Comparison of ENCODE assay signal across 1 cellular context in the genomic region with DNA sequence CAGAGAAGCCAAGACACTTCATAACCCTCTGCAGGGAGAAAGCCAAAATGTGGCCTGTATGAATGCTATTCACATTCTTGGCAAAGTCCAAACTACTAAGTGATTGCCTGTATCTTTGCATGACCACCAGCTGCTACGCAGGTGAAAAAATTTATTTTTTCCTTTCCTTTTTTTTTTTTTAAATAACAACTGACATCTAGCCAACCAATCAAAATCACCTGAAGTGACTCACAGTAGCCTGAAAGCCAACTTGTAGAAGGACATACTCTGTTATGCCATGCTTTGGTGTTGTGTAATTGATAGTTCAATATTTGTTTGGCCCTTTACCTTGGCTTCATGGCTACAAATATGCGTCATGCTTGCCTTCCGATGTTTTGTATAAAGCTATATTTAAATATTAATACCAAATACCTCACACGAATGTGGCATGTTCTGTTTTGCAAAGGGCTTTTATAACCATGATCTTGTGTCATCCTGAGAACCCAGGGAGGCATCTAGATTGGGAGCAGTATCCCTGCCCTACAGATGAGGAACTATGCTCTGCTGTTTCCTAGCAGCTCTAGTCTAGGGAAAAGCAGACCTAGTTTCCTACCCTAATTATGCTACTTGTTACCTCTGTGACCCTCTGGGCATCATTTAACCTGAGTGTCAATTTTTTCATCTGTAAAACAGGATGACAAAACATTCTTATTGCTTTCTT.
TF ChIP-seq lines count a peak whose summit lies in the region.

No MANE protein-coding gene starts in this region.

TF ChIP-seq in HepG2, 621 proteins besides CTCF, POLR2A, EP300 and RAD21 (continued from another document and continues in another):
- TF ChIP-seq, protein P1, sequence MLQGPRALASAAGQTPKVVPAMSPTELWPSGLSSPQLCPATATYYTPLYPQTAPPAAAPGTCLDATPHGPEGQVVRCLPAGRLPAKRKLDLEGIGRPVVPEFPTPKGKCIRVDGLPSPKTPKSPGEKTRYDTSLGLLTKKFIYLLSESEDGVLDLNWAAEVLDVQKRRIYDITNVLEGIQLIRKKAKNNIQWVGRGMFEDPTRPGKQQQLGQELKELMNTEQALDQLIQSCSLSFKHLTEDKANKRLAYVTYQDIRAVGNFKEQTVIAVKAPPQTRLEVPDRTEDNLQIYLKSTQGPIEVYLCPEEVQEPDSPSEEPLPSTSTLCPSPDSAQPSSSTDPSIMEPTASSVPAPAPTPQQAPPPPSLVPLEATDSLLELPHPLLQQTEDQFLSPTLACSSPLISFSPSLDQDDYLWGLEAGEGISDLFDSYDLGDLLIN (CRISPR knock-in tag; IDR thresholded peaks at IDR 0.05; ENCODE audit: borderline replicate concordance): no peak
- TF ChIP-seq SNAI1 (CRISPR knock-in tag; IDR thresholded peaks at IDR 0.05; ENCODE audit: borderline replicate concordance) (no peak), TAF15 (IDR thresholded peaks at IDR 0.05; ENCODE audit: low read depth, low read length, poor library complexity, severe bottlenecking) (no peak), ZFYVE20 (CRISPR knock-in tag; IDR thresholded peaks at IDR 0.05; ENCODE audit: borderline replicate concordance, low read depth) (no peak), ARNTL (CRISPR knock-in tag; IDR thresholded peaks at IDR 0.05) (peak; percentile 56; the same call in 1 of the 2 replicates), ZFP36L1 (CRISPR knock-in tag; IDR thresholded peaks at IDR 0.05) (no peak; the same call in 1 of the 2 replicates), ZNF552 (CRISPR knock-in tag; IDR thresholded peaks at IDR 0.05; ENCODE audit: borderline replicate concordance) (no peak), ZNF292 (CRISPR knock-in tag; IDR thresholded peaks at IDR 0.05; ENCODE audit: borderline replicate concordance, low read depth) (peak; percentile 14; the same call in 1 of the 2 replicates), ETV5 (CRISPR knock-in tag; IDR thresholded peaks at IDR 0.05; ENCODE audit: borderline replicate concordance) (peak; percentile 66; the same call in 1 of the 2 replicates), HMG20A (CRISPR knock-in tag; IDR thresholded peaks at IDR 0.05; ENCODE audit: borderline replicate concordance) (peak; percentile 87; the same call in 1 of the 2 replicates), ZNF235 (CRISPR knock-in tag; IDR thresholded peaks at IDR 0.05; ENCODE audit: borderline replicate concordance) (no peak), EZH2 (conservative IDR thresholded peaks at IDR 0.05; ENCODE audit: low read depth, low read length) (no peak), TBP (CRISPR knock-in tag; IDR thresholded peaks at IDR 0.05) (no peak), ZNF335 (CRISPR knock-in tag; IDR thresholded peaks at IDR 0.05) (no peak), RXRA (CRISPR knock-in tag; IDR thresholded peaks at IDR 0.05) (no peak; the same call in 1 of the 2 replicates), NKX3-1 (CRISPR knock-in tag; IDR thresholded peaks at IDR 0.05) (no peak), ARNT2 (CRISPR knock-in tag; IDR thresholded peaks at IDR 0.05; ENCODE audit: low read depth) (no peak), ZNF790 (CRISPR knock-in tag; IDR thresholded peaks at IDR 0.05; ENCODE audit: borderline replicate concordance) (no peak), ZNF883 (CRISPR knock-in tag; IDR thresholded peaks at IDR 0.05; ENCODE audit: not compliant biosample characterization) (no peak), MTA1 (CRISPR knock-in tag; IDR thresholded peaks at IDR 0.05; ENCODE audit: borderline replicate concordance) (no peak), ZFP36L2 (CRISPR knock-in tag; IDR thresholded peaks at IDR 0.05) (no peak), ZNF225 (CRISPR knock-in tag; IDR thresholded peaks at IDR 0.05) (no peak), HMGA1 (CRISPR knock-in tag; conservative IDR thresholded peaks at IDR 0.05) (no peak), SMAD9 (CRISPR knock-in tag; IDR thresholded peaks at IDR 0.05) (no peak), SMAD3 (CRISPR knock-in tag; IDR thresholded peaks at IDR 0.05) (no peak), SOX13 (IDR thresholded peaks at IDR 0.05) (no peak), SOX13 (CRISPR knock-in tag; conservative IDR thresholded peaks at IDR 0.05 in 1 of 2, IDR thresholded peaks at IDR 0.05 in 1 of 2) (peak in 1 of 2 experiments; percentile 81; a peak in 2 of 4 replicates), GTF2F1 (IDR thresholded peaks at IDR 0.05; ENCODE audit: low read length) (no peak), ZIK1 (CRISPR knock-in tag; IDR thresholded peaks at IDR 0.05; ENCODE audit: borderline replicate concordance, low read depth) (no peak), ZNF296 (CRISPR knock-in tag; conservative IDR thresholded peaks at IDR 0.05) (no peak), POLR2AphosphoS2 (IDR thresholded peaks at IDR 0.05; ENCODE audit: low read depth, low read length) (no peak), ZNF572 (CRISPR knock-in tag; IDR thresholded peaks at IDR 0.05) (no peak), NR2F6 (IDR thresholded peaks at IDR 0.05) (peak; percentile 75), NR2F6 (CRISPR knock-in tag; IDR thresholded peaks at IDR 0.05) (peak; percentile 85), REL (CRISPR knock-in tag; conservative IDR thresholded peaks at IDR 0.05) (no peak), ZNF496 (CRISPR knock-in tag; IDR thresholded peaks at IDR 0.05; ENCODE audit: insufficient replicate concordance) (no peak), PLRG1 (conservative IDR thresholded peaks at IDR 0.05) (no peak), PITX1 (CRISPR knock-in tag; IDR thresholded peaks at IDR 0.05) (no peak), ZBTB21 (CRISPR knock-in tag; IDR thresholded peaks at IDR 0.05) (0 out of 2 replicates have a peak, but pooled peaks have one; percentile 43), ZFP82 (CRISPR knock-in tag; IDR thresholded peaks at IDR 0.05; ENCODE audit: borderline replicate concordance) (no peak), RORA (CRISPR knock-in tag; IDR thresholded peaks at IDR 0.05) (no peak), DPF2 (CRISPR knock-in tag; IDR thresholded peaks at IDR 0.05; ENCODE audit: borderline replicate concordance, low read depth) (peak; percentile 56; the same call in 1 of the 2 replicates), ZNF124 (CRISPR knock-in tag; IDR thresholded peaks at IDR 0.05) (no peak), KLF9 (CRISPR knock-in tag; IDR thresholded peaks at IDR 0.05; ENCODE audit: low read depth) (no peak), ARNT (IDR thresholded peaks at IDR 0.05) (no peak), ZFP37 (CRISPR knock-in tag; IDR thresholded peaks at IDR 0.05; ENCODE audit: borderline replicate concordance) (no peak), RARG (CRISPR knock-in tag; IDR thresholded peaks at IDR 0.05; ENCODE audit: low read depth) (no peak), ZBTB20 (CRISPR knock-in tag; IDR thresholded peaks at IDR 0.05; ENCODE audit: borderline replicate concordance, low read depth) (peak; percentile 53; the same call in 1 of the 2 replicates), IKZF1 (IDR thresholded peaks at IDR 0.05) (no peak), TP53 (CRISPR knock-in tag; conservative IDR thresholded peaks at IDR 0.05) (no peak), ZNF614 (CRISPR knock-in tag; IDR thresholded peaks at IDR 0.05; ENCODE audit: borderline replicate concordance) (no peak), ZBTB7B (CRISPR knock-in tag; IDR thresholded peaks at IDR 0.05) (no peak; the same call in 1 of the 2 replicates), ARHGAP35 (CRISPR knock-in tag; IDR thresholded peaks at IDR 0.05; ENCODE audit: borderline replicate concordance) (no peak), SKI (IDR thresholded peaks at IDR 0.05; ENCODE audit: partially characterized antibody) (peak; percentile 48), NFIB (CRISPR knock-in tag; IDR thresholded peaks at IDR 0.05; ENCODE audit: borderline replicate concordance) (no peak), U2AF2 (IDR thresholded peaks at IDR 0.05; ENCODE audit: low read depth, low read length) (no peak), SIX1 (CRISPR knock-in tag; IDR thresholded peaks at IDR 0.05; ENCODE audit: borderline replicate concordance) (no peak; the same call in 1 of the 2 replicates), ZNF747 (CRISPR knock-in tag; IDR thresholded peaks at IDR 0.05; ENCODE audit: borderline replicate concordance) (no peak), POLR2AphosphoS5 (IDR thresholded peaks at IDR 0.05; ENCODE audit: low read depth, low read length) (no peak)
- TF ChIP-seq, protein P2, sequence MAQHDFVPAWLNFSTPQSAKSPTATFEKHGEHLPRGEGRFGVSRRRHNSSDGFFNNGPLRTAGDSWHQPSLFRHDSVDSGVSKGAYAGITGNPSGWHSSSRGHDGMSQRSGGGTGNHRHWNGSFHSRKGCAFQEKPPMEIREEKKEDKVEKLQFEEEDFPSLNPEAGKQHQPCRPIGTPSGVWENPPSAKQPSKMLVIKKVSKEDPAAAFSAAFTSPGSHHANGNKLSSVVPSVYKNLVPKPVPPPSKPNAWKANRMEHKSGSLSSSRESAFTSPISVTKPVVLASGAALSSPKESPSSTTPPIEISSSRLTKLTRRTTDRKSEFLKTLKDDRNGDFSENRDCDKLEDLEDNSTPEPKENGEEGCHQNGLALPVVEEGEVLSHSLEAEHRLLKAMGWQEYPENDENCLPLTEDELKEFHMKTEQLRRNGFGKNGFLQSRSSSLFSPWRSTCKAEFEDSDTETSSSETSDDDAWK (CRISPR knock-in tag; IDR thresholded peaks at IDR 0.05): no peak
- TF ChIP-seq, protein P3, sequence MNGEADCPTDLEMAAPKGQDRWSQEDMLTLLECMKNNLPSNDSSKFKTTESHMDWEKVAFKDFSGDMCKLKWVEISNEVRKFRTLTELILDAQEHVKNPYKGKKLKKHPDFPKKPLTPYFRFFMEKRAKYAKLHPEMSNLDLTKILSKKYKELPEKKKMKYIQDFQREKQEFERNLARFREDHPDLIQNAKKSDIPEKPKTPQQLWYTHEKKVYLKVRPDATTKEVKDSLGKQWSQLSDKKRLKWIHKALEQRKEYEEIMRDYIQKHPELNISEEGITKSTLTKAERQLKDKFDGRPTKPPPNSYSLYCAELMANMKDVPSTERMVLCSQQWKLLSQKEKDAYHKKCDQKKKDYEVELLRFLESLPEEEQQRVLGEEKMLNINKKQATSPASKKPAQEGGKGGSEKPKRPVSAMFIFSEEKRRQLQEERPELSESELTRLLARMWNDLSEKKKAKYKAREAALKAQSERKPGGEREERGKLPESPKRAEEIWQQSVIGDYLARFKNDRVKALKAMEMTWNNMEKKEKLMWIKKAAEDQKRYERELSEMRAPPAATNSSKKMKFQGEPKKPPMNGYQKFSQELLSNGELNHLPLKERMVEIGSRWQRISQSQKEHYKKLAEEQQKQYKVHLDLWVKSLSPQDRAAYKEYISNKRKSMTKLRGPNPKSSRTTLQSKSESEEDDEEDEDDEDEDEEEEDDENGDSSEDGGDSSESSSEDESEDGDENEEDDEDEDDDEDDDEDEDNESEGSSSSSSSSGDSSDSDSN (CRISPR knock-in tag; IDR thresholded peaks at IDR 0.05): no peak
- TF ChIP-seq, protein P4, sequence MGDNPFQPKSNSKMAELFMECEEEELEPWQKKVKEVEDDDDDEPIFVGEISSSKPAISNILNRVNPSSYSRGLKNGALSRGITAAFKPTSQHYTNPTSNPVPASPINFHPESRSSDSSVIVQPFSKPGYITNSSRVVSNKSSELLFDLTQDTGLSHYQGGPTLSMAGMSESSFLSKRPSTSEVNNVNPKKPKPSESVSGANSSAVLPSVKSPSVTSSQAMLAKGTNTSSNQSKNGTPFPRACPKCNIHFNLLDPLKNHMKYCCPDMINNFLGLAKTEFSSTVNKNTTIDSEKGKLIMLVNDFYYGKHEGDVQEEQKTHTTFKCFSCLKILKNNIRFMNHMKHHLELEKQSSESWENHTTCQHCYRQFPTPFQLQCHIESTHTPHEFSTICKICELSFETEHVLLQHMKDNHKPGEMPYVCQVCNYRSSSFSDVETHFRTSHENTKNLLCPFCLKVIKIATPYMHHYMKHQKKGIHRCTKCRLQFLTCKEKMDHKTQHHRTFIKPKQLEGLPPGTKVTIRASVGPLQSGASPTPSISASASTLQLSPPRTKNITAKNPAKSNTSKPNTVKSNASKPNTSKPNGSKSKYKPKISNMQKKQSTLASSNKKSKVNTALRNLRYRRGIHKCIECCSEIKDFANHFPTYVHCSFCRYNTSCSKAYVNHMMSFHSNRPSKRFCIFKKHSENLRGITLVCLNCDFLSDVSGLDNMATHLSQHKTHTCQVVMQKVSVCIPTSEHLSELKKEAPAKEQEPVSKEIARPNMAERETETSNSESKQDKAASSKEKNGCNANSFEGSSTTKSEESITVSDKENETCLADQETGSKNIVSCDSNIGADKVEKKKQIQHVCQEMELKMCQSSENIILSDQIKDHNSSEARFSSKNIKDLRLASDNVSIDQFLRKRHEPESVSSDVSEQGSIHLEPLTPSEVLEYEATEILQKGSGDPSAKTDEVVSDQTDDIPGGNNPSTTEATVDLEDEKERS (CRISPR knock-in tag; IDR thresholded peaks at IDR 0.05): no peak
- TF ChIP-seq, protein P5, sequence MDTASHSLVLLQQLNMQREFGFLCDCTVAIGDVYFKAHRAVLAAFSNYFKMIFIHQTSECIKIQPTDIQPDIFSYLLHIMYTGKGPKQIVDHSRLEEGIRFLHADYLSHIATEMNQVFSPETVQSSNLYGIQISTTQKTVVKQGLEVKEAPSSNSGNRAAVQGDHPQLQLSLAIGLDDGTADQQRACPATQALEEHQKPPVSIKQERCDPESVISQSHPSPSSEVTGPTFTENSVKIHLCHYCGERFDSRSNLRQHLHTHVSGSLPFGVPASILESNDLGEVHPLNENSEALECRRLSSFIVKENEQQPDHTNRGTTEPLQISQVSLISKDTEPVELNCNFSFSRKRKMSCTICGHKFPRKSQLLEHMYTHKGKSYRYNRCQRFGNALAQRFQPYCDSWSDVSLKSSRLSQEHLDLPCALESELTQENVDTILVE (CRISPR knock-in tag; IDR thresholded peaks at IDR 0.05): peak; percentile 50; the same call in 1 of the 2 replicates
- TF ChIP-seq, protein P6, sequence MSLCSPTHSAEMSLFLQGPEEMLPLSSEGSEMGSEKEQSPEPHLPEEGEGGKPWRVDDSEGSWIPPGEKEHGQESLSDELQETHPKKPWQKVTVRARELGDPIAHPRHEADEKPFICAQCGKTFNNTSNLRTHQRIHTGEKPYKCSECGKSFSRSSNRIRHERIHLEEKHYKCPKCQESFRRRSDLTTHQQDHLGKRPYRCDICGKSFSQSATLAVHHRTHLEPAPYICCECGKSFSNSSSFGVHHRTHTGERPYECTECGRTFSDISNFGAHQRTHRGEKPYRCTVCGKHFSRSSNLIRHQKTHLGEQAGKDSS (CRISPR knock-in tag; IDR thresholded peaks at IDR 0.05; ENCODE audit: borderline replicate concordance, low read depth): no peak
- TF ChIP-seq, protein P7, sequence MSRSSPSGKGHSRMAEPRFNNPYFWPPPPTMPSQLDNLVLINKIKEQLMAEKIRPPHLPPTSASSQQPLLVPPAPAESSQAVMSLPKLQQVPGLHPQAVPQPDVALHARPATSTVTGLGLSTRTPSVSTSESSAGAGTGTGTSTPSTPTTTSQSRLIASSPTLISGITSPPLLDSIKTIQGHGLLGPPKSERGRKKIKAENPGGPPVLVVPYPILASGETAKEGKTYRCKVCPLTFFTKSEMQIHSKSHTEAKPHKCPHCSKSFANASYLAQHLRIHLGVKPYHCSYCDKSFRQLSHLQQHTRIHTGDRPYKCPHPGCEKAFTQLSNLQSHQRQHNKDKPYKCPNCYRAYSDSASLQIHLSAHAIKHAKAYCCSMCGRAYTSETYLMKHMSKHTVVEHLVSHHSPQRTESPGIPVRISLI (CRISPR knock-in tag; IDR thresholded peaks at IDR 0.05; ENCODE audit: borderline replicate concordance): peak; percentile 72; the same call in 1 of the 2 replicates
